7 cellular contexts compared by ENCODE assay signal in the genomic region with DNA sequence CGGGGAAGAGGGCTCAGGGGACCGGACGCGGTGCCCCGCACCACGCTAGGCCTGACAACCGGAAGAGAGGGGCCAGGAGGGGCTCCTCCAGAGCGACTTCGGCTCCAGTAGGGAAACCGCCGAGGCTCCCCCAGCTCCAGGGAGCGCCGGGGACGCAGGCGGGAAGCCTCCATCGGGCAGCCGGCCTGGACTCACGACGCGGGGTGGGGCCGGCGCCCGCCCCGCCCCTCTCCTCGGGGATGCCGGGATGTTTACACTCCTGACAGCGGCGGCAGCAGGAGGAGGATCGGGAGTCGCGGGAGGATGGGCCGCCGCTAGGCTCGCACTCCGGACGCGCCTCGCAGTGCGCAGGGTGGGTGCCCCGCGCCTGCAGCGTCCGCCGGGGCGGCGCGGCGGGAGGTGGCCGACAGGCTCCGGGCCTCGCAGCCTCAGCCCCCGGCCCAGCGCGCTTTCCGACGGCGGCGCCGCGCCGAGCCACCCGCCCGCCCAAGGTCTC. TPM values are rescaled to one million over a fixed set of nuclear protein-coding genes. Genes with fewer than 3 reads are reported as not detected.
DNase-seq lines count a peak whose midpoint lies in the region; ATAC-seq and TF ChIP-seq lines count a peak whose summit lies in the region.

Gene NEK7, plus strand, starts transcription at position 254 of the 496 bp plus-strand sequence. CDS start 75,583 bp downstream, outside the sequence.

- H3K4me1 ChIP-seq in hepatocyte (ENCODE audit: insufficient read depth) (peaks cover 16% of the 10 kb centered on the region), rectal smooth muscle tissue (ENCODE audit: control insufficient read depth, insufficient read depth, low read length) (peaks cover 7% of the 10 kb centered on the region)

- ATAC-seq in GM18508 (IDR thresholded peaks at IDR 0.05; ENCODE audit: insufficient read depth, unreplicated experiment) (peak; percentile 20), HG02938 (IDR thresholded peaks at IDR 0.05; ENCODE audit: unreplicated experiment) (peak; percentile 31)

- intact Hi-C loops in T-helper 2 cell treated with Interferon-gamma antibody and Interleukin-4, amounts not matched to agents 100 ng/mL and 5 ng/mL, for 36 hours (cut with micrococcal nuclease) = loop anchor here (1.0 to 10.0 kb wide), 16 partner anchors 32 to 886 kb away; partner anchors contain the start of genes C1orf53 and DENND1B

- H3K36me3 ChIP-seq in hepatocyte (replicated peaks; ENCODE audit: insufficient read depth, low read depth) (no peaks in the 10 kb centered on the region), rectal smooth muscle tissue (ENCODE audit: control insufficient read depth, insufficient read depth, low read length) (peaks cover 2% of the 10 kb centered on the region)

- in situ Hi-C loops in astrocyte of the spinal cord (cut with HindIII; ENCODE audit: low sequenced_read_pairs) = no loop called here

- H3K9ac ChIP-seq in rectal smooth muscle tissue (ENCODE audit: low read length) = peak within 1 kb of the TSS; percentile 74

- H3K9me3 ChIP-seq in hepatocyte (ENCODE audit: low read depth) = no peaks in the 10 kb centered on the region

- H3K27me3 ChIP-seq in hepatocyte (no peaks in the 10 kb centered on the region), rectal smooth muscle tissue (ENCODE audit: control insufficient read depth, insufficient read depth, low read length) (no peaks in the 10 kb centered on the region)

- DNase-seq in NCI-H187 treated with DMSO at 0.1 percent for 48 hours (lab: John Stamatoyannopoulos, UW) (peak; percentile 5), astrocyte of the spinal cord (ENCODE audit: low read depth, low spot score) (peak; percentile 90), hepatocyte (ENCODE audit: low spot score) (peak; percentile 95)

- H3K79me2 ChIP-seq in hepatocyte = peaks cover 33% of the 10 kb centered on the region

- H3K27ac ChIP-seq in hepatocyte (peak within 1 kb of the TSS; percentile 99), rectal smooth muscle tissue (ENCODE audit: low read depth, low read length) (peak within 1 kb of the TSS; percentile 95)

- WGBS in hepatocyte (ENCODE audit: low lambda C conversion rate, missing lambda C conversion rate) = 1% methylated on average over 35 of the region's 63 CpGs

- H3K4me3 ChIP-seq in astrocyte of the spinal cord (ENCODE audit: low read depth, low read length) (peak within 1 kb of the TSS; percentile 83), hepatocyte (peak within 1 kb of the TSS; percentile 43), rectal smooth muscle tissue (ENCODE audit: low read length) (peak within 1 kb of the TSS; percentile 82)

- peak within 1 kb of the TSS; percentile 78 for H3K4me2 ChIP-seq in hepatocyte

- H2AFZ ChIP-seq in hepatocyte = peak within 1 kb of the TSS; percentile 95

- TF ChIP-seq CTCF in astrocyte of the spinal cord (IDR thresholded peaks at IDR 0.05; ENCODE audit: low read depth, low read length) = no peak
- no peak for TF ChIP-seq CTCF in hepatocyte (IDR thresholded peaks at IDR 0.05; ENCODE audit: poor library complexity)

- no peaks in the 10 kb centered on the region for H3K9me2 ChIP-seq in hepatocyte (replicated peaks; ENCODE audit: insufficient read depth)

- H4K20me1 ChIP-seq in hepatocyte (ENCODE audit: insufficient read depth, poor library complexity, severe bottlenecking) = no peaks in the 10 kb centered on the region

RNA-seq across cellular contexts. Expression of gene NEK7, which starts in this region (rescaled TPM):
- total RNA-seq in T-helper 2 cell treated with Interferon-gamma antibody and Interleukin-4, amounts not matched to agents 100 ng/mL and 5 ng/mL, for 36 hours = 57.9 and 63.9 TPM in 2 replicates
- total RNA-seq in hepatocyte = 86.9 and 87.7 TPM in 2 replicates
- 25.6 and 28.7 TPM in 2 replicates for polyA plus RNA-seq in hepatocyte

Comparison
In these comparisons a context has a peak if more than half of its experiments do, and no peak if none do; other contexts are left out.
1. Peak in every context shown above with its lines: DNase-seq, ATAC-seq, H3K4me3 ChIP-seq and H3K27ac ChIP-seq.
2. DNase-seq: peak in every context shown above with its lines; median percentile 95 in hepatocyte; 90 in astrocyte of the spinal cord; 5 in NCI-H187 treated with DMSO at 0.1 percent for 48 hours.